ENCODE assay signal across 30 cellular contexts in genomic region chr3:154422694-154423093, GRCh38. TPM values are rescaled to one million over a fixed set of nuclear protein-coding genes. Genes with fewer than 3 reads are reported as not detected.
"Had no signal": no experiment of that assay in that cellular context is flagged by ENCODE, and none has a peak within 500 bp of the region (broad histone marks: within the 10 kb centered on the region; RNA-seq: fewer than 3 reads in every experiment).

No MANE protein-coding gene starts in this region.

- FAIRE-seq: urothelium cell line had no signal

- ATAC-seq: stimulated activated effector memory CD8-positive, alpha-beta T cell treated with anti-CD3 and anti-CD28 coated beads, Interleukin-12 subunit alpha, Interleukin-12 subunit beta, amount 100 ng/mL, for 72 hours; stimulated activated memory B cell treated with anti-CD40 and anti-IgM and Interleukin-4, amounts not matched to agents 10 μg/mL and 1 μg/mL and 100 μg/mL, for 72 hours; stimulated activated naive B cell treated with anti-CD40 and anti-IgM and Interleukin-4, amounts not matched to agents 10 μg/mL and 1 μg/mL and 100 μg/mL, for 72 hours; stimulated activated naive CD8-positive, alpha-beta T cell treated with anti-CD3 and anti-CD28 coated beads, Interleukin-15, amount 100 ng/mL, for 72 hours; stimulated activated naive CD8-positive, alpha-beta T cell treated with anti-CD3 and anti-CD28 coated beads, Interleukin-15, Interleukin-2, amounts not matched to agents 100 U/mL and 50 U/mL, for 24 hours; upper lobe of right lung had no signal

- H3K4me1 ChIP-seq: testis, thyroid gland, tibial artery, transverse colon, upper lobe of right lung, uterus, vagina had no signal

- H3K4me3 ChIP-seq: stomach, suprapubic skin, testis, thoracic aorta, thyroid gland, tibial artery, tibial nerve, transverse colon, upper lobe of left lung, upper lobe of right lung, uterus, vagina had no signal

- H3K36me3 ChIP-seq: stomach, suprapubic skin, thoracic aorta, thyroid gland, tibial artery, tibial nerve, transverse colon, upper lobe of left lung, upper lobe of right lung, uterus, vagina had no signal

- H3K9me3 ChIP-seq: stomach, suprapubic skin, testis, thoracic aorta, thyroid gland, tibial artery, tibial nerve, transverse colon, upper lobe of left lung, upper lobe of right lung, uterus, vagina had no signal

- DNase-seq: stimulated activated CD4-positive, alpha-beta T cell treated with anti-CD3 and anti-CD28 coated beads, Interleukin-2, amount 100 ng/mL, for 48 hours; stimulated activated CD4-positive, alpha-beta T cell treated with anti-CD3 and anti-CD28 coated beads, Interleukin-4, amount 100 ng/mL, for 1 hour; stimulated activated CD4-positive, alpha-beta T cell treated with anti-CD3 and anti-CD28 coated beads, Interleukin-4, amount 100 ng/mL, for 24 hours; stimulated activated CD4-positive, alpha-beta T cell treated with anti-CD3 and anti-CD28 coated beads, Interleukin-4, amount 100 ng/mL, for 4 hours; stimulated activated CD8-positive, alpha-beta memory T cell treated with anti-CD3 and anti-CD28 coated beads, Interleukin-4, amount 100 ng/mL, for 48 hours; stimulated activated naive B cell treated with anti-CD40 and anti-IgM and Interleukin-4, amounts not matched to agents 10 μg/mL and 1 μg/mL and 100 μg/mL, for 72 hours; stimulated activated naive CD4-positive, alpha-beta T cell; stimulated activated naive CD4-positive, alpha-beta T cell treated with Interleukin-2 at 50 U/mL for 16 hours; stimulated activated naive CD8-positive, alpha-beta T cell treated with anti-CD3 and anti-CD28 coated beads, Interleukin-15, amount 100 ng/mL, for 72 hours; stimulated activated naive CD8-positive, alpha-beta T cell treated with anti-CD3 and anti-CD28 coated beads, Interleukin-15, Interleukin-2, amounts not matched to agents 100 U/mL and 50 U/mL, for 24 hours; stomach; substantia nigra; testis; thyroid gland; tibial artery; transverse colon; trophoblast cell; upper lobe of left lung; upper lobe of right lung; uterus had no signal

- H3K27ac ChIP-seq: stomach, suprapubic skin, testis, thoracic aorta, thyroid gland, tibial artery, tibial nerve, transverse colon, upper lobe of left lung, upper lobe of right lung, uterus, vagina had no signal

RNA-seq across cellular contexts. Expression of gene GPR149, which starts 7.3 kb away (rescaled TPM):
- total RNA-seq: subcutaneous adipose tissue, thoracic aorta, tibial nerve, transverse colon, upper lobe of left lung, upper lobe of right lung, ureter, urinary bladder, uterus, vagina had no signal
